Comparison of ENCODE assay signal across 1 cellular context in genomic region chr3:48684054-48684349, GRCh38.
TF ChIP-seq lines count a peak whose summit lies in the region.

No MANE protein-coding gene starts in this region.

TF ChIP-seq in K562, 482 proteins besides CTCF, POLR2A, EP300 and RAD21:
- TF ChIP-seq ZNF785 (CRISPR knock-in tag; IDR thresholded peaks at IDR 0.05) (no peak), ZNF77 (CRISPR knock-in tag; IDR thresholded peaks at IDR 0.05) (no peak), CBX2 (IDR thresholded peaks at IDR 0.05; ENCODE audit: insufficient read depth, low read length, poor library complexity, severe bottlenecking) (no peak), ZNF239 (CRISPR knock-in tag; IDR thresholded peaks at IDR 0.05) (no peak), ZNF655 (CRISPR knock-in tag; IDR thresholded peaks at IDR 0.05) (no peak), CHCHD3 (CRISPR knock-in tag; IDR thresholded peaks at IDR 0.05) (no peak), CHD1 (IDR thresholded peaks at IDR 0.05; ENCODE audit: low read length) (no peak), ZNF431 (CRISPR knock-in tag; IDR thresholded peaks at IDR 0.05) (no peak), HMG20A (CRISPR knock-in tag; conservative IDR thresholded peaks at IDR 0.05) (no peak), PHF21A (IDR thresholded peaks at IDR 0.05; ENCODE audit: borderline replicate concordance, low read depth) (no peak), MAX (CRISPR knock-in tag; IDR thresholded peaks at IDR 0.05) (no peak), NR4A1 (CRISPR knock-in tag; IDR thresholded peaks at IDR 0.05) (no peak), NR4A1 (tag; IDR thresholded peaks at IDR 0.05) (no peak), MAFG (tag; conservative IDR thresholded peaks at IDR 0.05) (no peak), ESRRB (CRISPR knock-in tag; IDR thresholded peaks at IDR 0.05; ENCODE audit: borderline replicate concordance) (no peak), RFX5 (IDR thresholded peaks at IDR 0.05; ENCODE audit: low read depth, low read length) (no peak), USF1 (CRISPR knock-in tag; IDR thresholded peaks at IDR 0.05) (no peak), FOXA1 (IDR thresholded peaks at IDR 0.05; ENCODE audit: borderline replicate concordance) (no peak), TOE1 (IDR thresholded peaks at IDR 0.05; ENCODE audit: borderline replicate concordance) (no peak), TOE1 (CRISPR knock-in tag; IDR thresholded peaks at IDR 0.05; ENCODE audit: borderline replicate concordance, low read depth) (no peak), HDAC8 (tag; IDR thresholded peaks at IDR 0.05) (no peak), SUPT5H (IDR thresholded peaks at IDR 0.05) (no peak)
